Comparison of ENCODE assay signal across 8 cellular contexts in genomic region chr4:2482192-2482591, GRCh38. TPM values are rescaled to one million over a fixed set of nuclear protein-coding genes. Genes with fewer than 3 reads are reported as not detected.
DNase-seq lines count a peak whose midpoint lies in the region; ATAC-seq, FAIRE-seq and TF ChIP-seq lines count a peak whose summit lies in the region.
"Had no signal": no experiment of that assay in that cellular context is flagged by ENCODE, and none has a peak within 500 bp of the region (broad histone marks: within the 10 kb centered on the region; RNA-seq: fewer than 3 reads in every experiment).

No MANE protein-coding gene starts in this region.

- H3K4me2 ChIP-seq in smooth muscle cell: peak overlapping the region; percentile 44

- H3K27ac ChIP-seq in WERI-Rb-1: peak overlapping the region; percentile 27; the same call in 1 of the 2 replicates
- H3K27ac ChIP-seq in gastroesophageal sphincter: peak overlapping the region in 3 of 4 donors; percentile 56 to 68 (median 59)
- H3K27ac ChIP-seq in smooth muscle cell (ENCODE audit: low read depth): no peak overlapping the region

- no peak for ATAC-seq in gastroesophageal sphincter

- H3K9ac ChIP-seq in smooth muscle cell (ENCODE audit: low read depth): peak overlapping the region; percentile 22

- H3K4me1 ChIP-seq in gastroesophageal sphincter (peaks cover 10 to 100% (median 47%) of the 10 kb centered on the region in 3 donors), smooth muscle cell (ENCODE audit: low read depth) (peaks cover 25% of the 10 kb centered on the region)

- H4K20me1 ChIP-seq in smooth muscle cell (ENCODE audit: low read depth): peaks cover 100% of the 10 kb centered on the region

- peaks cover 100% of the 10 kb centered on the region for H3K79me2 ChIP-seq in smooth muscle cell (ENCODE audit: low read depth)

- H3K9me3 ChIP-seq in WERI-Rb-1 (ENCODE audit: severe bottlenecking) (no peaks in the 10 kb centered on the region), gastroesophageal sphincter (no peaks in the 10 kb centered on the region), smooth muscle cell (replicated peaks; ENCODE audit: low read depth) (no peaks in the 10 kb centered on the region)

- peaks cover 54% of the 10 kb centered on the region for H3K36me3 ChIP-seq in WERI-Rb-1
- no peaks in the 10 kb centered on the region for H3K36me3 ChIP-seq in gastroesophageal sphincter
- H3K36me3 ChIP-seq in smooth muscle cell (ENCODE audit: low read depth): no peaks in the 10 kb centered on the region

- TF ChIP-seq POLR2A in gastroesophageal sphincter (IDR thresholded peaks at IDR 0.05): no peak

- no peak overlapping the region for H2AFZ ChIP-seq in smooth muscle cell (ENCODE audit: low read depth)

- DNase-seq in GM12865 (ENCODE audit: low read depth) (no peak), WERI-Rb-1 (peak; percentile 26), smooth muscle cell (lab: John Stamatoyannopoulos, UW; ENCODE audit: unreplicated experiment) (no peak), nucleus accumbens (lab: John Stamatoyannopoulos, UW) (no peak), RCC 7860 (ENCODE audit: low spot score) (no peak), iPS-NIHi11 (ENCODE audit: low spot score) (no peak)
- DNase-seq: NCI-H1694 treated with DMSO at 0.1 percent for 48 hours had no signal

- H3K4me3 ChIP-seq in GM12865 (ENCODE audit: low read depth, low read length) (peak overlapping the region; percentile 31), WERI-Rb-1 (ENCODE audit: low read depth, low read length) (no peak overlapping the region), gastroesophageal sphincter (no peak overlapping the region), smooth muscle cell (no peak overlapping the region)

- H3K27me3 ChIP-seq in WERI-Rb-1 (ENCODE audit: insufficient read depth, low read depth, severe bottlenecking): no peaks in the 10 kb centered on the region
- no peaks in the 10 kb centered on the region for H3K27me3 ChIP-seq in gastroesophageal sphincter
- no peaks in the 10 kb centered on the region for H3K27me3 ChIP-seq in smooth muscle cell (ENCODE audit: low read depth)

- WGBS in gastroesophageal sphincter (ENCODE audit: low coverage in 1 of 2), 2 donors: no CpG with 5 or more reads among the region's 4 CpGs
- 94% methylated on average over 4 of the region's 4 CpGs for WGBS in smooth muscle cell (ENCODE audit: low lambda C conversion rate)

- no peak for FAIRE-seq in RCC 7860 (lab: Jason Lieb, UNC)

- TF ChIP-seq CTCF in GM12865 (IDR thresholded peaks at IDR 0.05; ENCODE audit: insufficient read depth, low read depth, low read length, missing control alignments) (no peak), WERI-Rb-1 (IDR thresholded peaks at IDR 0.05; ENCODE audit: low read depth, low read length) (0 out of 2 replicates have a peak, but pooled peaks have one; percentile 3), gastroesophageal sphincter (IDR thresholded peaks at IDR 0.05) (no peak), smooth muscle cell (IDR thresholded peaks at IDR 0.05; ENCODE audit: borderline replicate concordance, insufficient read depth, poor library complexity, severe bottlenecking) (no peak)

- no peak for TF ChIP-seq EP300 in gastroesophageal sphincter (IDR thresholded peaks at IDR 0.05)

- no peaks in the 10 kb centered on the region for H3F3A ChIP-seq in smooth muscle cell (ENCODE audit: low read depth)

RNA-seq across cellular contexts. Expression of gene RNF4, which starts 13.3 kb away (rescaled TPM):
- 10 to 100 TPM; 30.2 to 64.3 (median 43.1) TPM for total RNA-seq in gastroesophageal sphincter
- total RNA-seq in smooth muscle cell: 47.3 and 52.5 TPM in 2 replicates
- polyA plus RNA-seq in smooth muscle cell: 47.8 and 51.6 TPM in 2 replicates

RNA-seq across cellular contexts. Expression of gene FAM193A, which starts 54.3 kb away (rescaled TPM):
- total RNA-seq in gastroesophageal sphincter (10 to 100 TPM; 24.5 to 35.6 (median 30.2) TPM), smooth muscle cell (7.8 and 12.2 TPM in 2 replicates)
- polyA plus RNA-seq in smooth muscle cell: 8.3 and 12.7 TPM in 2 replicates
